ENCODE assay signal across 23 cellular contexts in the genomic region with DNA sequence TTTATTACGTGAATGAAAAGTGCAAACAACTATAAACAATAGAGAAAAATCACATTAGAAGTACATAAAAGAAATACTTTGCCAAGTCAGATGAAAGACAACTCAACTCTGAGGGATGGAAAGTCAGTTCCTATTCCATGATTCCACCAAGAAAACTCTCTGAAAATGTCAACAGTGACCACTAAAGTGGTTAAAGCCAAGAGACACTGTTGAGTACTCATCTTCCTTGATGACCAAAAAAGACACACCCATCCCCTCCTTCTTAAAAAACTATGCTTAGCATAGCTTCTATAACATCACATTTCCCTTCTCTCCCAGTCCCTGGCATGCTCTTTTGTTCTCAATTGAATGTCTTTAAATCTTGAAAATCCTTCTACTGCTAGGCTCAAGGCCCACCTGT.
"Had no signal": no experiment of that assay in that cellular context is flagged by ENCODE, and none has a peak within 500 bp of the region (broad histone marks: within the 10 kb centered on the region; RNA-seq: fewer than 3 reads in every experiment).

No MANE protein-coding gene starts in this region.

- H3K36me3 ChIP-seq: breast epithelium, left lung, lower lobe of right lung, right atrium auricular region, tibial nerve had no signal

- DNase-seq: activated CD4-positive, alpha-beta memory T cell treated with anti-CD3 and anti-CD28 coated beads for 36 hours; activated CD4-positive, alpha-beta T cell treated with anti-CD3 and anti-CD28 coated beads for 48 hours; activated CD8-positive, alpha-beta memory T cell treated with anti-CD3 and anti-CD28 coated beads, Interleukin-2, amount 50 U/mL, for 4 hours; activated effector memory CD4-positive, alpha-beta T cell treated with anti-CD3 and anti-CD28 coated beads, Interleukin-2, amount 50 U/mL, for 16 hours; activated T-cell treated with anti-CD3 and anti-CD28 coated beads, Interleukin-2, amount 50 U/mL, for 1 hour; central memory CD4-positive, alpha-beta T cell; endodermal cell; foreskin melanocyte; left lung; lower lobe of right lung; mesendoderm; naive B cell; psoas muscle; stimulated activated CD4-positive, alpha-beta T cell treated with anti-CD3 and anti-CD28 coated beads, Interleukin-15, amount 100 ng/mL, for 24 hours; stimulated activated CD4-positive, alpha-beta T cell treated with anti-CD3 and anti-CD28 coated beads, Interleukin-2, amount 100 ng/mL, for 24 hours; stimulated activated naive CD4-positive, alpha-beta T cell had no signal

- H3K27ac ChIP-seq: breast epithelium, left lung, lower lobe of right lung, parathyroid adenoma, psoas muscle, right atrium auricular region, tibial nerve, VCaP had no signal

- H2AFZ ChIP-seq: parathyroid adenoma had no signal

- H3K4me3 ChIP-seq: breast epithelium, left lung, lower lobe of right lung, psoas muscle, right atrium auricular region, tibial nerve had no signal

- H3K27me3 ChIP-seq: breast epithelium, left lung, right atrium auricular region, tibial nerve had no signal

- H3K9me3 ChIP-seq: breast epithelium, left lung, lower lobe of right lung, psoas muscle, right atrium auricular region, tibial nerve had no signal

- H3K9ac ChIP-seq: parathyroid adenoma had no signal

- ATAC-seq: activated CD4-positive, CD25-positive, alpha-beta regulatory T cell treated with anti-CD3 and anti-CD28 coated beads, Interleukin-2, amount 50 U/mL, for 24 hours; esophagus mucosa; left lung; lower lobe of right lung; psoas muscle had no signal

- H3K4me1 ChIP-seq: breast epithelium, left lung, lower lobe of right lung, parathyroid adenoma had no signal
